22 cellular contexts compared by ENCODE assay signal in the genomic region with DNA sequence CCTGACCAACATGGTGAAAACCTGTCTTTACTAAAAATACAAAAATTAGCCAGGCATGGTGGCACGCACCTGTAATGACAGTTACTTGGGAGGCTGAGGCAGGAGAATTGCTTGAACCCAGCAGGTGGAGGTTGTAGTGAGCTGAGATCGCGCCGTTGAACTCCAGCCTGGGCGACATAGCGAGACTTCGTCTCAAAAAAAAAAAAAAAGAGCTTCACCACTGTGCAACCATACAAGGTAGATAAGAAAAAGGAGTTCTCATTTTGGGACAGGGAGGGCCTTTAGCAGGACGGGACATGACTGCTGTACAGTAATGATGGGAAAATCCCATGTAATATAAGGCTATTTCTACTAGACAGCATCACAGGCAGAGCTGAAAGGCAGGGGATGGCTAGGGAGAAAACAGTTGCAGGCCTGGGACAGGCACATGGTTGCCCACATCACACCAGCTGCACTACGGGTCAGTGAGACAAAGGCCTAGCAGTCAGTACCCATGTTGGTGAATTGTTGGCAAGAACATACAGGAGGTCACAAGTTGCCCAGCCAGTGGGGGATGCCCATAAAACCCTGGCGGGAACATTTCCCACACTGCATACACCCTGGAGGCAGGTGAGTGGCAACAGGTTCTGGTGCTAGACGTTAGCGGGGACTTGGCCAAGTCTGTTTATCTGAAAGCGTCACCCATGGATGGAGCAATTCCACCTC. TPM values are rescaled to one million over a fixed set of nuclear protein-coding genes. Genes with fewer than 3 reads are reported as not detected.
DNase-seq lines count a peak whose midpoint lies in the region; ATAC-seq and TF ChIP-seq lines count a peak whose summit lies in the region.
"Had no signal": no experiment of that assay in that cellular context is flagged by ENCODE, and none has a peak within 500 bp of the region (broad histone marks: within the 10 kb centered on the region; RNA-seq: fewer than 3 reads in every experiment).

No MANE protein-coding gene starts in this region.

- H3K4me1 Mint-ChIP-seq in CD8-positive, alpha-beta T cell (ENCODE audit: low read depth) = peaks cover 47% of the 10 kb centered on the region

- no peaks in the 10 kb centered on the region for H3K9me3 ChIP-seq in CD8-positive, alpha-beta T cell (ENCODE audit: low read length)
- H3K9me3 ChIP-seq in trophoblast cell (ENCODE audit: insufficient read depth, low read depth, low read length) (peaks cover 4% of the 10 kb centered on the region), breast epithelium (no peaks in the 10 kb centered on the region)
- H3K9me3 ChIP-seq: HAP-1, SJCRH30, upper lobe of left lung had no signal

- H3K4ac ChIP-seq in trophoblast cell (ENCODE audit: low read depth, low read length) = no peak overlapping the region

- no peak for TF ChIP-seq POLR2A in breast epithelium (IDR thresholded peaks at IDR 0.05)

- H4K91ac ChIP-seq in trophoblast cell (ENCODE audit: low read depth, low read length) = no peak overlapping the region

- H2BK12ac ChIP-seq in trophoblast cell (ENCODE audit: low read length) = no peak overlapping the region

- peaks cover under 1% of the 10 kb centered on the region for H3K79me1 ChIP-seq in trophoblast cell (ENCODE audit: low read length)

- no peak overlapping the region for H2BK120ac ChIP-seq in trophoblast cell (ENCODE audit: insufficient read depth, low read length, poor library complexity)

- H3K4me3 ChIP-seq in CD8-positive, alpha-beta T cell (ENCODE audit: low read depth, low read length) = no peak overlapping the region
- H3K4me3 ChIP-seq in trophoblast cell (ENCODE audit: low read depth, low read length) = no peak overlapping the region
- H3K4me3 ChIP-seq in breast epithelium = no peak overlapping the region
- H3K4me3 ChIP-seq: HAP-1, SJCRH30, smooth muscle cell, upper lobe of left lung had no signal

- ATAC-seq in CD8-positive, alpha-beta T cell = no peak
- ATAC-seq: activated CD4-positive, CD25-positive, alpha-beta regulatory T cell treated with anti-CD3 and anti-CD28 coated beads, Interleukin-2, amount 50 U/mL, for 24 hours; activated naive CD8-positive, alpha-beta T cell treated with anti-CD3 and anti-CD28 coated beads, Interleukin-2, amount 50 U/mL, for 24 hours had no signal

- no peak overlapping the region for H2BK5ac ChIP-seq in trophoblast cell (ENCODE audit: low read depth, low read length, poor library complexity)

- peaks cover 4% of the 10 kb centered on the region for H3K36me3 ChIP-seq in CD8-positive, alpha-beta T cell (ENCODE audit: insufficient read depth, low read length)
- peaks cover 0 to 5% of the 10 kb centered on the region in 2 experiments for H3K36me3 ChIP-seq in trophoblast cell (ENCODE audit: control insufficient read depth in 1 of 2, insufficient read depth in 2 of 2, low read length in 2 of 2)
- no peaks in the 10 kb centered on the region for H3K36me3 ChIP-seq in breast epithelium
- H3K36me3 ChIP-seq: HAP-1, SJCRH30 had no signal

- H3K27ac Mint-ChIP-seq in CD8-positive, alpha-beta T cell = peak overlapping the region; percentile 60
- H3K27ac Mint-ChIP-seq: activated naive CD8-positive, alpha-beta T cell treated with anti-CD3 and anti-CD28 coated beads, Interleukin-2, amount 50 U/mL, for 24 hours had no signal

- no CpG with 5 or more reads among the region's 13 CpGs for WGBS in trophoblast cell (ENCODE audit: extremely low coverage, insufficient coverage, insufficient read length)

- H3K4me1 ChIP-seq in CD8-positive, alpha-beta T cell (ENCODE audit: insufficient read depth, low read length) = peaks cover 14% of the 10 kb centered on the region
- H3K4me1 ChIP-seq in trophoblast cell (ENCODE audit: control insufficient read depth in 1 of 2, insufficient read depth in 2 of 2, low read length in 2 of 2) (peaks cover 7 to 8% of the 10 kb centered on the region in 2 experiments), breast epithelium (peaks cover 7 to 18% of the 10 kb centered on the region in 2 donors)

- no peaks in the 10 kb centered on the region for H3K27me3 ChIP-seq in CD8-positive, alpha-beta T cell (ENCODE audit: insufficient read depth, low read length)
- H3K27me3 ChIP-seq in trophoblast cell (ENCODE audit: insufficient read depth, low read length) = no peaks in the 10 kb centered on the region
- H3K27me3 ChIP-seq in breast epithelium = no peaks in the 10 kb centered on the region
- H3K27me3 ChIP-seq: SJCRH30, upper lobe of left lung had no signal

- H3K27me3 Mint-ChIP-seq in CD8-positive, alpha-beta T cell (ENCODE audit: low read depth) = no peaks in the 10 kb centered on the region
- H3K27me3 Mint-ChIP-seq: activated naive CD8-positive, alpha-beta T cell treated with anti-CD3 and anti-CD28 coated beads, Interleukin-2, amount 50 U/mL, for 24 hours had no signal

- no peak overlapping the region for H2AK5ac ChIP-seq in trophoblast cell (ENCODE audit: low read length)

- peaks cover under 1% of the 10 kb centered on the region for H3K79me2 ChIP-seq in trophoblast cell (ENCODE audit: control insufficient read depth, insufficient read depth, low read length, poor library complexity)

- H3K9ac ChIP-seq in trophoblast cell (ENCODE audit: low read length) = no peak overlapping the region

- no peak for TF ChIP-seq CTCF in CD8-positive, alpha-beta T cell (IDR thresholded peaks at IDR 0.05)
- no peak for TF ChIP-seq CTCF in RWPE1 (conservative IDR thresholded peaks at IDR 0.05; ENCODE audit: low read depth)
- no peak for TF ChIP-seq CTCF in breast epithelium (IDR thresholded peaks at IDR 0.05)

- peaks cover 18% of the 10 kb centered on the region for H3K36me3 Mint-ChIP-seq in CD8-positive, alpha-beta T cell

- H3K18ac ChIP-seq in trophoblast cell (ENCODE audit: low read length) = no peak overlapping the region

- H3K4me2 ChIP-seq in trophoblast cell (ENCODE audit: low read length) = no peak overlapping the region
- H3K4me2 ChIP-seq: smooth muscle cell had no signal

- H3K27ac ChIP-seq in CD8-positive, alpha-beta T cell (ENCODE audit: low read depth, low read length) = no peak overlapping the region
- H3K27ac ChIP-seq in RWPE1 (0 out of 2 replicates have a peak overlapping the region, but pooled peaks have one; percentile 4), trophoblast cell (ENCODE audit: low read depth, low read length) (no peak overlapping the region), breast epithelium (no peak overlapping the region)
- H3K27ac ChIP-seq: SJCRH30, upper lobe of left lung had no signal

- no peak overlapping the region for H3K23ac ChIP-seq in trophoblast cell (ENCODE audit: low read length)

- no peak overlapping the region for H4K8ac ChIP-seq in trophoblast cell (ENCODE audit: low read depth, low read length)

- H2AFZ ChIP-seq in trophoblast cell (ENCODE audit: insufficient read depth, low read length, poor library complexity) = no peak overlapping the region

- POLR2A ChIA-PET in CD8-positive, alpha-beta T cell (lab: Charles Lee) = no interaction called here
- POLR2A ChIA-PET in RWPE1 (lab: Yijun Ruan, JAX; ENCODE audit: low non-redundant PET) = no interaction called here

- intact Hi-C loops in CD8-positive, alpha-beta T cell (cut with DNase I, micrococcal nuclease) = no loop called here
- intact Hi-C loops in head of caudate nucleus (cut with DNase I) (loop anchor here (10.0 kb wide), 1 partner anchor 58 kb away; a partner anchor contains a TSS), breast epithelium (cut with DNase I; ENCODE audit: low total_unique reads) (no loop called here)

- DNase-seq in CD8-positive, alpha-beta T cell = no peak
- DNase-seq in RWPE1 (ENCODE audit: low spot score) (no peak), head of caudate nucleus (peak in 22 of 42 donors; percentile 30 to 76 (median 54)), trophoblast cell (peak; percentile 34 to 54), breast epithelium (ENCODE audit: low spot score in 2 of 2) (no peak), activated gamma-delta T cell treated with Interleukin-2 at 50 U/mL for 16 hours (no peak)
- no peak for DNase-seq in effector CD8-positive, alpha-beta T cell (lab: John Stamatoyannopoulos, UW)
- DNase-seq: activated naive CD8-positive, alpha-beta T cell treated with anti-CD3 and anti-CD28 coated beads, Interleukin-2, amount 50 U/mL, for 24 hours; Calu3; DND-41; kidney glomerular epithelial cell; mammary epithelial cell; NCI-H1105; NCI-H1930; NCI-H524 treated with DMSO at 0.1 percent for 48 hours; NK-92 treated with Interleukin-12 subunit alpha and Interleukin-12 subunit beta, amount 100 ng/mL, for 24 hours; SJCRH30; stimulated activated CD4-positive, alpha-beta T cell treated with anti-CD3 and anti-CD28 coated beads, Interleukin-2, amount 100 ng/mL, for 24 hours; upper lobe of left lung had no signal

- no peak overlapping the region for H4K12ac ChIP-seq in trophoblast cell (ENCODE audit: low read depth, low read length)

- no peak overlapping the region for H3K14ac ChIP-seq in trophoblast cell (ENCODE audit: low read length)

- CTCF ChIA-PET in CD8-positive, alpha-beta T cell (lab: Charles Lee) = interaction anchor here (1.0 kb wide), 1 partner anchor 85 kb away, joined by 3 read pairs; no protein-coding TSS in a partner anchor
- CTCF ChIA-PET in RWPE1 (lab: Yijun Ruan, JAX) = no interaction called here

- H3K4me3 Mint-ChIP-seq in CD8-positive, alpha-beta T cell = no peak overlapping the region
- H3K4me3 Mint-ChIP-seq: activated naive CD8-positive, alpha-beta T cell treated with anti-CD3 and anti-CD28 coated beads, Interleukin-2, amount 50 U/mL, for 24 hours had no signal

- H3K9me3 Mint-ChIP-seq in CD8-positive, alpha-beta T cell = no peaks in the 10 kb centered on the region
- H3K9me3 Mint-ChIP-seq: activated naive CD8-positive, alpha-beta T cell treated with anti-CD3 and anti-CD28 coated beads, Interleukin-2, amount 50 U/mL, for 24 hours had no signal

RNA-seq across cellular contexts. Expression of a gene that starts 5.4 kb away (rescaled TPM):
- total RNA-seq in CD8-positive, alpha-beta T cell = 10 to 100 TPM in 1 of 2 experiments, 1 to 10 TPM in 1; 9.2 to 11.4 TPM
- 13.5 and 14.9 TPM in 2 replicates for polyA plus RNA-seq in trophoblast cell (2013)
- total RNA-seq in breast epithelium = 10 to 100 TPM; 25.9 to 55.4 (median 33.4) TPM

RNA-seq across cellular contexts. Expression of a gene that starts 9.7 kb away (rescaled TPM):
- total RNA-seq in CD8-positive, alpha-beta T cell = 1 to 10 TPM; 1.1 to 2.3 TPM
- polyA plus RNA-seq in trophoblast cell (2013) = 5.7 and 5.9 TPM in 2 replicates
- 10 to 100 TPM; 13.0 to 51.2 (median 44.2) TPM for total RNA-seq in breast epithelium

RNA-seq across cellular contexts. Expression of a gene that starts 53.7 kb away (rescaled TPM):
- total RNA-seq in CD8-positive, alpha-beta T cell = 10 to 100 TPM; 16.9 to 22.1 TPM
- 16.9 and 17.3 TPM in 2 replicates for polyA plus RNA-seq in trophoblast cell (2013)
- 10 to 100 TPM; 18.4 to 34.7 (median 29.0) TPM for total RNA-seq in breast epithelium

Comparison
In these comparisons a context has a peak if more than half of its experiments do, and no peak if none do; other contexts are left out.
1. DNase-seq: peak in head of caudate nucleus (22 of 42) and trophoblast cell (2 of 2); none in CD8-positive, alpha-beta T cell (0 of 7), RWPE1 (single experiment), breast epithelium (0 of 2), activated gamma-delta T cell treated with Interleukin-2 at 50 U/mL for 16 hours (single experiment) and effector CD8-positive, alpha-beta T cell (single experiment).
2. RNA of a gene that starts 9.7 kb away (total RNA-seq): 13.0 to 51.2 TPM in breast epithelium; 1.1 to 2.3 TPM in CD8-positive, alpha-beta T cell; every median in the first group is over 4 times any median in the second.